ENCODE assay signal across 1 cellular context in the genomic region with DNA sequence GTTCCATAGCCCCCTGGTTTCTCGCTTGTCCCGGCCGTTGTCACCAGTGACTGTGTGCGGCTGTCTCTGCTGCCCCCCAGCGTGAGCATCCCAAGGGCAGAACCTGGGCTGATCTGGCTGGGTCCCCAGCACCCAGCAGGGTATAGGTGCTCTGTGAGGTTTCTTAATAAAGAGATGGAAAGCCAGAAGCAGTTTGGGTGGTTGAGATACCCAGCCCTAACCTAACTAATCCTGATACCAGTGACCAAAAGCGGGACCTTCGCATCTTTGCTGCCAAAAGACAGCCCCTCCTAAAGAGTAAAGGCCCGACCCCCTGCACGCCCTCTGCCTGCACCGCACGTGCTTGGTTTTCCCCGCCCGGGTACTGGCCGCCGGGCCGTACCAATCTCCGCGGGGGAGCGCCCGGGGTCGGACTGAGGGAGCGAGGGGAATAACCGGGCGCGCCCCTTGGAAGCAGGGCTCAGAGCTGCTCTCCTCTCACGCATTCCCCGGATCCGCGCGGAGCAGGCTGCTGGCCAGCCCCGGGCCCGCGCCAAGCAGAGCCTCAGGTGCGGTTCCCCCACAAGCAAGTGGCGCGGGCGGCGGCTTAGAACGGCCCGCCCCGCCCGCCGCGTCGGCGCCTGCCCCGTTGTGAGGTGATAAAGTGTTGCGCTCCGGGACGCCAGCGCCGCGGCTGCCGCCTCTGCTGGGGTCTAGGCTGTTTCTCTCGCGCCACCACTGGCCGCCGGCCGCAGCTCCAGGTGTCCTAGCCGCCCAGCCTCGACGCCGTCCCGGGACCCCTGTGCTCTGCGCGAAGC.
TF ChIP-seq lines count a peak whose summit lies in the region.

A gene with protein sequence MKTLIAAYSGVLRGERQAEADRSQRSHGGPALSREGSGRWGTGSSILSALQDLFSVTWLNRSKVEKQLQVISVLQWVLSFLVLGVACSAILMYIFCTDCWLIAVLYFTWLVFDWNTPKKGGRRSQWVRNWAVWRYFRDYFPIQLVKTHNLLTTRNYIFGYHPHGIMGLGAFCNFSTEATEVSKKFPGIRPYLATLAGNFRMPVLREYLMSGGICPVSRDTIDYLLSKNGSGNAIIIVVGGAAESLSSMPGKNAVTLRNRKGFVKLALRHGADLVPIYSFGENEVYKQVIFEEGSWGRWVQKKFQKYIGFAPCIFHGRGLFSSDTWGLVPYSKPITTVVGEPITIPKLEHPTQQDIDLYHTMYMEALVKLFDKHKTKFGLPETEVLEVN (plus strand): TSS at position 667 of the 797 bp plus-strand sequence. CDS start 214 bp downstream, outside the sequence.

TF ChIP-seq in HepG2, 621 proteins besides CTCF, POLR2A, EP300 and RAD21 (continued from another document and continues in another):
- TF ChIP-seq, protein P1, sequence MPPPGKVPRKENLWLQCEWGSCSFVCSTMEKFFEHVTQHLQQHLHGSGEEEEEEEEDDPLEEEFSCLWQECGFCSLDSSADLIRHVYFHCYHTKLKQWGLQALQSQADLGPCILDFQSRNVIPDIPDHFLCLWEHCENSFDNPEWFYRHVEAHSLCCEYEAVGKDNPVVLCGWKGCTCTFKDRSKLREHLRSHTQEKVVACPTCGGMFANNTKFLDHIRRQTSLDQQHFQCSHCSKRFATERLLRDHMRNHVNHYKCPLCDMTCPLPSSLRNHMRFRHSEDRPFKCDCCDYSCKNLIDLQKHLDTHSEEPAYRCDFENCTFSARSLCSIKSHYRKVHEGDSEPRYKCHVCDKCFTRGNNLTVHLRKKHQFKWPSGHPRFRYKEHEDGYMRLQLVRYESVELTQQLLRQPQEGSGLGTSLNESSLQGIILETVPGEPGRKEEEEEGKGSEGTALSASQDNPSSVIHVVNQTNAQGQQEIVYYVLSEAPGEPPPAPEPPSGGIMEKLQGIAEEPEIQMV (CRISPR knock-in tag; IDR thresholded peaks at IDR 0.05; ENCODE audit: low read depth) = peak; percentile 54; the same call in 1 of the 2 replicates
- TF ChIP-seq ZNF891 (CRISPR knock-in tag; IDR thresholded peaks at IDR 0.05) (peak; percentile 69; the same call in 1 of the 2 replicates), GATA4 (IDR thresholded peaks at IDR 0.05; ENCODE audit: borderline replicate concordance, low read depth) (no peak), BRD4 (CRISPR knock-in tag; IDR thresholded peaks at IDR 0.05) (peak; percentile 66), KDM5A (IDR thresholded peaks at IDR 0.05; ENCODE audit: borderline replicate concordance, low read length) (peak; percentile 56; the same call in 1 of the 2 replicates), HOXA9 (CRISPR knock-in tag; IDR thresholded peaks at IDR 0.05; ENCODE audit: borderline replicate concordance) (no peak), ZNF577 (CRISPR knock-in tag; IDR thresholded peaks at IDR 0.05; ENCODE audit: borderline replicate concordance, low read depth) (no peak), ZNF746 (CRISPR knock-in tag; IDR thresholded peaks at IDR 0.05) (no peak), ZFP36 (IDR thresholded peaks at IDR 0.05; ENCODE audit: borderline replicate concordance, low read depth, low read length, partially characterized antibody) (no peak), ZNF749 (CRISPR knock-in tag; IDR thresholded peaks at IDR 0.05; ENCODE audit: borderline replicate concordance) (no peak; the same call in 1 of the 2 replicates), TBX2 (CRISPR knock-in tag; IDR thresholded peaks at IDR 0.05; ENCODE audit: borderline replicate concordance) (peak; percentile 93), ZNF878 (CRISPR knock-in tag; IDR thresholded peaks at IDR 0.05) (peak; percentile 86), ZNF382 (CRISPR knock-in tag; IDR thresholded peaks at IDR 0.05; ENCODE audit: borderline replicate concordance) (no peak), ZNF644 (CRISPR knock-in tag; IDR thresholded peaks at IDR 0.05; ENCODE audit: low read depth) (no peak), ZNF124 (CRISPR knock-in tag; IDR thresholded peaks at IDR 0.05) (peak; percentile 64; the same call in 1 of the 2 replicates), CAMTA2 (CRISPR knock-in tag; IDR thresholded peaks at IDR 0.05; ENCODE audit: borderline replicate concordance) (no peak; the same call in 1 of the 2 replicates)
- TF ChIP-seq, protein P2, sequence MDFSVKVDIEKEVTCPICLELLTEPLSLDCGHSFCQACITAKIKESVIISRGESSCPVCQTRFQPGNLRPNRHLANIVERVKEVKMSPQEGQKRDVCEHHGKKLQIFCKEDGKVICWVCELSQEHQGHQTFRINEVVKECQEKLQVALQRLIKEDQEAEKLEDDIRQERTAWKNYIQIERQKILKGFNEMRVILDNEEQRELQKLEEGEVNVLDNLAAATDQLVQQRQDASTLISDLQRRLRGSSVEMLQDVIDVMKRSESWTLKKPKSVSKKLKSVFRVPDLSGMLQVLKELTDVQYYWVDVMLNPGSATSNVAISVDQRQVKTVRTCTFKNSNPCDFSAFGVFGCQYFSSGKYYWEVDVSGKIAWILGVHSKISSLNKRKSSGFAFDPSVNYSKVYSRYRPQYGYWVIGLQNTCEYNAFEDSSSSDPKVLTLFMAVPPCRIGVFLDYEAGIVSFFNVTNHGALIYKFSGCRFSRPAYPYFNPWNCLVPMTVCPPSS (IDR thresholded peaks at IDR 0.05) = no peak
- TF ChIP-seq, protein P3, sequence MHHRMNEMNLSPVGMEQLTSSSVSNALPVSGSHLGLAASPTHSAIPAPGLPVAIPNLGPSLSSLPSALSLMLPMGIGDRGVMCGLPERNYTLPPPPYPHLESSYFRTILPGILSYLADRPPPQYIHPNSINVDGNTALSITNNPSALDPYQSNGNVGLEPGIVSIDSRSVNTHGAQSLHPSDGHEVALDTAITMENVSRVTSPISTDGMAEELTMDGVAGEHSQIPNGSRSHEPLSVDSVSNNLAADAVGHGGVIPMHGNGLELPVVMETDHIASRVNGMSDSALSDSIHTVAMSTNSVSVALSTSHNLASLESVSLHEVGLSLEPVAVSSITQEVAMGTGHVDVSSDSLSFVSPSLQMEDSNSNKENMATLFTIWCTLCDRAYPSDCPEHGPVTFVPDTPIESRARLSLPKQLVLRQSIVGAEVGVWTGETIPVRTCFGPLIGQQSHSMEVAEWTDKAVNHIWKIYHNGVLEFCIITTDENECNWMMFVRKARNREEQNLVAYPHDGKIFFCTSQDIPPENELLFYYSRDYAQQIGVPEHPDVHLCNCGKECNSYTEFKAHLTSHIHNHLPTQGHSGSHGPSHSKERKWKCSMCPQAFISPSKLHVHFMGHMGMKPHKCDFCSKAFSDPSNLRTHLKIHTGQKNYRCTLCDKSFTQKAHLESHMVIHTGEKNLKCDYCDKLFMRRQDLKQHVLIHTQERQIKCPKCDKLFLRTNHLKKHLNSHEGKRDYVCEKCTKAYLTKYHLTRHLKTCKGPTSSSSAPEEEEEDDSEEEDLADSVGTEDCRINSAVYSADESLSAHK (CRISPR knock-in tag; IDR thresholded peaks at IDR 0.05; ENCODE audit: borderline replicate concordance) = peak; percentile 56
- TF ChIP-seq, protein P4, sequence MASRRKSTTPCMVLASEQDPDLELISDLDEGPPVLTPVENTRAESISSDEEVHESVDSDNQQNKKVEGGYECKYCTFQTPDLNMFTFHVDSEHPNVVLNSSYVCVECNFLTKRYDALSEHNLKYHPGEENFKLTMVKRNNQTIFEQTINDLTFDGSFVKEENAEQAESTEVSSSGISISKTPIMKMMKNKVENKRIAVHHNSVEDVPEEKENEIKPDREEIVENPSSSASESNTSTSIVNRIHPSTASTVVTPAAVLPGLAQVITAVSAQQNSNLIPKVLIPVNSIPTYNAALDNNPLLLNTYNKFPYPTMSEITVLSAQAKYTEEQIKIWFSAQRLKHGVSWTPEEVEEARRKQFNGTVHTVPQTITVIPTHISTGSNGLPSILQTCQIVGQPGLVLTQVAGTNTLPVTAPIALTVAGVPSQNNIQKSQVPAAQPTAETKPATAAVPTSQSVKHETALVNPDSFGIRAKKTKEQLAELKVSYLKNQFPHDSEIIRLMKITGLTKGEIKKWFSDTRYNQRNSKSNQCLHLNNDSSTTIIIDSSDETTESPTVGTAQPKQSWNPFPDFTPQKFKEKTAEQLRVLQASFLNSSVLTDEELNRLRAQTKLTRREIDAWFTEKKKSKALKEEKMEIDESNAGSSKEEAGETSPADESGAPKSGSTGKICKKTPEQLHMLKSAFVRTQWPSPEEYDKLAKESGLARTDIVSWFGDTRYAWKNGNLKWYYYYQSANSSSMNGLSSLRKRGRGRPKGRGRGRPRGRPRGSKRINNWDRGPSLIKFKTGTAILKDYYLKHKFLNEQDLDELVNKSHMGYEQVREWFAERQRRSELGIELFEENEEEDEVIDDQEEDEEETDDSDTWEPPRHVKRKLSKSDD (CRISPR knock-in tag; IDR thresholded peaks at IDR 0.05; ENCODE audit: low read depth) = no peak
- TF ChIP-seq, protein P5, sequence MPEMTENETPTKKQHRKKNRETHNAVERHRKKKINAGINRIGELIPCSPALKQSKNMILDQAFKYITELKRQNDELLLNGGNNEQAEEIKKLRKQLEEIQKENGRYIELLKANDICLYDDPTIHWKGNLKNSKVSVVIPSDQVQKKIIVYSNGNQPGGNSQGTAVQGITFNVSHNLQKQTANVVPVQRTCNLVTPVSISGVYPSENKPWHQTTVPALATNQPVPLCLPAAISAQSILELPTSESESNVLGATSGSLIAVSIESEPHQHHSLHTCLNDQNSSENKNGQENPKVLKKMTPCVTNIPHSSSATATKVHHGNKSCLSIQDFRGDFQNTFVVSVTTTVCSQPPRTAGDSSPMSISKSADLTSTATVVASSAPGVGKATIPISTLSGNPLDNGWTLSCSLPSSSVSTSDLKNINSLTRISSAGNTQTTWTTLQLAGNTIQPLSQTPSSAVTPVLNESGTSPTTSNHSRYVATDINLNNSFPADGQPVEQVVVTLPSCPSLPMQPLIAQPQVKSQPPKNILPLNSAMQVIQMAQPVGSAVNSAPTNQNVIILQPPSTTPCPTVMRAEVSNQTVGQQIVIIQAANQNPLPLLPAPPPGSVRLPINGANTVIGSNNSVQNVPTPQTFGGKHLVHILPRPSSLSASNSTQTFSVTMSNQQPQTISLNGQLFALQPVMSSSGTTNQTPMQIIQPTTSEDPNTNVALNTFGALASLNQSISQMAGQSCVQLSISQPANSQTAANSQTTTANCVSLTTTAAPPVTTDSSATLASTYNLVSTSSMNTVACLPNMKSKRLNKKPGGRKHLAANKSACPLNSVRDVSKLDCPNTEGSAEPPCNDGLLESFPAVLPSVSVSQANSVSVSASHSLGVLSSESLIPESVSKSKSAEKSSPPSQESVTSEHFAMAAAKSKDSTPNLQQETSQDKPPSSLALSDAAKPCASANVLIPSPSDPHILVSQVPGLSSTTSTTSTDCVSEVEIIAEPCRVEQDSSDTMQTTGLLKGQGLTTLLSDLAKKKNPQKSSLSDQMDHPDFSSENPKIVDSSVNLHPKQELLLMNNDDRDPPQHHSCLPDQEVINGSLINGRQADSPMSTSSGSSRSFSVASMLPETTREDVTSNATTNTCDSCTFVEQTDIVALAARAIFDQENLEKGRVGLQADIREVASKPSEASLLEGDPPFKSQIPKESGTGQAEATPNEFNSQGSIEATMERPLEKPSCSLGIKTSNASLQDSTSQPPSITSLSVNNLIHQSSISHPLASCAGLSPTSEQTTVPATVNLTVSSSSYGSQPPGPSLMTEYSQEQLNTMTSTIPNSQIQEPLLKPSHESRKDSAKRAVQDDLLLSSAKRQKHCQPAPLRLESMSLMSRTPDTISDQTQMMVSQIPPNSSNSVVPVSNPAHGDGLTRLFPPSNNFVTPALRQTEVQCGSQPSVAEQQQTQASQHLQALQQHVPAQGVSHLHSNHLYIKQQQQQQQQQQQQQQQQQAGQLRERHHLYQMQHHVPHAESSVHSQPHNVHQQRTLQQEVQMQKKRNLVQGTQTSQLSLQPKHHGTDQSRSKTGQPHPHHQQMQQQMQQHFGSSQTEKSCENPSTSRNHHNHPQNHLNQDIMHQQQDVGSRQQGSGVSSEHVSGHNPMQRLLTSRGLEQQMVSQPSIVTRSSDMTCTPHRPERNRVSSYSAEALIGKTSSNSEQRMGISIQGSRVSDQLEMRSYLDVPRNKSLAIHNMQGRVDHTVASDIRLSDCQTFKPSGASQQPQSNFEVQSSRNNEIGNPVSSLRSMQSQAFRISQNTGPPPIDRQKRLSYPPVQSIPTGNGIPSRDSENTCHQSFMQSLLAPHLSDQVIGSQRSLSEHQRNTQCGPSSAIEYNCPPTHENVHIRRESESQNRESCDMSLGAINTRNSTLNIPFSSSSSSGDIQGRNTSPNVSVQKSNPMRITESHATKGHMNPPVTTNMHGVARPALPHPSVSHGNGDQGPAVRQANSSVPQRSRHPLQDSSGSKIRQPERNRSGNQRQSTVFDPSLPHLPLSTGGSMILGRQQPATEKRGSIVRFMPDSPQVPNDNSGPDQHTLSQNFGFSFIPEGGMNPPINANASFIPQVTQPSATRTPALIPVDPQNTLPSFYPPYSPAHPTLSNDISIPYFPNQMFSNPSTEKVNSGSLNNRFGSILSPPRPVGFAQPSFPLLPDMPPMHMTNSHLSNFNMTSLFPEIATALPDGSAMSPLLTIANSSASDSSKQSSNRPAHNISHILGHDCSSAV (CRISPR knock-in tag; IDR thresholded peaks at IDR 0.05; ENCODE audit: borderline replicate concordance) = peak; percentile 48; the same call in 1 of the 2 replicates
- TF ChIP-seq, protein P6, sequence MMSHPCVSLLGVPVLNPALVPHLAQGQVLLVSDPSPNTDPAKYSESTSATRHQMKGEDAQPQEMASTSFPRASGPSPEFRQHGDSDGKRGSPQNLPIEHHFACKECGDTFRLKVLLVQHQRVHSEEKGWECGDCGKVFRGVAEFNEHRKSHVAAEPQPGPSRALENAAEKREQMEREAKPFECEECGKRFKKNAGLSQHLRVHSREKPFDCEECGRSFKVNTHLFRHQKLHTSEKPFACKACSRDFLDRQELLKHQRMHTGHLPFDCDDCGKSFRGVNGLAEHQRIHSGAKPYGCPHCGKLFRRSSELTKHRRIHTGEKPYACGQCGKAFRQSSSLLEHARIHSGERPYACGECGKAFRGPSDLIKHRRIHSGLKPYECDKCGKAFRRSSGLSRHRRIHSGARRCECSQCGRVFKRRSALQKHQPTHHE (CRISPR knock-in tag; IDR thresholded peaks at IDR 0.05; ENCODE audit: borderline replicate concordance) = peak; percentile 83; the same call in 1 of the 2 replicates
- TF ChIP-seq, protein P7, sequence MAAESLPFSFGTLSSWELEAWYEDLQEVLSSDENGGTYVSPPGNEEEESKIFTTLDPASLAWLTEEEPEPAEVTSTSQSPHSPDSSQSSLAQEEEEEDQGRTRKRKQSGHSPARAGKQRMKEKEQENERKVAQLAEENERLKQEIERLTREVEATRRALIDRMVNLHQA (CRISPR knock-in tag; IDR thresholded peaks at IDR 0.05) = no peak
- TF ChIP-seq, protein P8, sequence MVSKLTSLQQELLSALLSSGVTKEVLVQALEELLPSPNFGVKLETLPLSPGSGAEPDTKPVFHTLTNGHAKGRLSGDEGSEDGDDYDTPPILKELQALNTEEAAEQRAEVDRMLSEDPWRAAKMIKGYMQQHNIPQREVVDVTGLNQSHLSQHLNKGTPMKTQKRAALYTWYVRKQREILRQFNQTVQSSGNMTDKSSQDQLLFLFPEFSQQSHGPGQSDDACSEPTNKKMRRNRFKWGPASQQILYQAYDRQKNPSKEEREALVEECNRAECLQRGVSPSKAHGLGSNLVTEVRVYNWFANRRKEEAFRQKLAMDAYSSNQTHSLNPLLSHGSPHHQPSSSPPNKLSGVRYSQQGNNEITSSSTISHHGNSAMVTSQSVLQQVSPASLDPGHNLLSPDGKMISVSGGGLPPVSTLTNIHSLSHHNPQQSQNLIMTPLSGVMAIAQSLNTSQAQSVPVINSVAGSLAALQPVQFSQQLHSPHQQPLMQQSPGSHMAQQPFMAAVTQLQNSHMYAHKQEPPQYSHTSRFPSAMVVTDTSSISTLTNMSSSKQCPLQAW (CRISPR knock-in tag; IDR thresholded peaks at IDR 0.05) = peak; percentile 53
